ENCODE assay signal across 1 cellular context in genomic region chr11:16806791-16807190, GRCh38.
TF ChIP-seq lines count a peak whose summit lies in the region.

No MANE protein-coding gene starts in this region.

TF ChIP-seq in IMR-90, 13 proteins besides CTCF, POLR2A, EP300 and RAD21 (continued from another document):
- TF ChIP-seq, protein P1, sequence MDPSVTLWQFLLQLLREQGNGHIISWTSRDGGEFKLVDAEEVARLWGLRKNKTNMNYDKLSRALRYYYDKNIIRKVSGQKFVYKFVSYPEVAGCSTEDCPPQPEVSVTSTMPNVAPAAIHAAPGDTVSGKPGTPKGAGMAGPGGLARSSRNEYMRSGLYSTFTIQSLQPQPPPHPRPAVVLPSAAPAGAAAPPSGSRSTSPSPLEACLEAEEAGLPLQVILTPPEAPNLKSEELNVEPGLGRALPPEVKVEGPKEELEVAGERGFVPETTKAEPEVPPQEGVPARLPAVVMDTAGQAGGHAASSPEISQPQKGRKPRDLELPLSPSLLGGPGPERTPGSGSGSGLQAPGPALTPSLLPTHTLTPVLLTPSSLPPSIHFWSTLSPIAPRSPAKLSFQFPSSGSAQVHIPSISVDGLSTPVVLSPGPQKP (IDR thresholded peaks at IDR 0.05; ENCODE audit: borderline replicate concordance, low read depth, low read length): no peak
- TF ChIP-seq SMC3 (IDR thresholded peaks at IDR 0.05; ENCODE audit: low read depth, low read length): no peak
- no peak for TF ChIP-seq NFE2L2 (IDR thresholded peaks at IDR 0.05; ENCODE audit: low read depth, low read length)
- no peak for TF ChIP-seq RFX5 (IDR thresholded peaks at IDR 0.05; ENCODE audit: low read depth, low read length)
- TF ChIP-seq CHD1 (IDR thresholded peaks at IDR 0.05; ENCODE audit: low read depth, low read length): no peak
